In genomic region chr1:55585402-55585792, GRCh38 we compare ENCODE assay signal across 18 cellular contexts.
DNase-seq lines count a peak whose midpoint lies in the region; ATAC-seq and TF ChIP-seq lines count a peak whose summit lies in the region.
"Had no signal": no experiment of that assay in that cellular context is flagged by ENCODE, and none has a peak within 500 bp of the region (broad histone marks: within the 10 kb centered on the region; RNA-seq: fewer than 3 reads in every experiment).

No MANE protein-coding gene starts in this region.

- TF ChIP-seq CTCF in ascending aorta (IDR thresholded peaks at IDR 0.05) (no peak), hepatocyte (IDR thresholded peaks at IDR 0.05; ENCODE audit: poor library complexity) (no peak), thoracic aorta (IDR thresholded peaks at IDR 0.05) (no peak)

- no peak overlapping the region for H3K4me2 ChIP-seq in hepatocyte
- H3K4me2 ChIP-seq: PC-9 had no signal

- H3K36me3 ChIP-seq in ascending aorta (no peaks in the 10 kb centered on the region), hepatocyte (replicated peaks; ENCODE audit: insufficient read depth, low read depth) (no peaks in the 10 kb centered on the region), thoracic aorta (no peaks in the 10 kb centered on the region)
- H3K36me3 ChIP-seq: cardiac muscle cell had no signal

- no peaks in the 10 kb centered on the region for H3K27me3 ChIP-seq in ascending aorta
- H3K27me3 ChIP-seq in hepatocyte: no peaks in the 10 kb centered on the region
- no peaks in the 10 kb centered on the region for H3K27me3 ChIP-seq in thoracic aorta (replicated peaks; ENCODE audit: insufficient read depth)
- H3K27me3 ChIP-seq: cardiac muscle cell had no signal

- H4K20me1 ChIP-seq in hepatocyte (ENCODE audit: insufficient read depth, poor library complexity, severe bottlenecking): no peaks in the 10 kb centered on the region

- peak overlapping the region; percentile 27 to 28 for H3K27ac ChIP-seq in ascending aorta
- peak overlapping the region; percentile 38 for H3K27ac ChIP-seq in hepatocyte
- H3K27ac ChIP-seq in thoracic aorta: peak overlapping the region; percentile 26 to 48
- H3K27ac ChIP-seq: 22Rv1, cardiac muscle cell, PC-9 had no signal

- no peaks in the 10 kb centered on the region for H3K79me2 ChIP-seq in hepatocyte

- H3K9me3 ChIP-seq in ascending aorta: no peaks in the 10 kb centered on the region
- no peaks in the 10 kb centered on the region for H3K9me3 ChIP-seq in hepatocyte (ENCODE audit: low read depth)
- H3K9me3 ChIP-seq in thoracic aorta: no peaks in the 10 kb centered on the region

- WGBS in hepatocyte (ENCODE audit: low lambda C conversion rate, missing lambda C conversion rate): 81% methylated on average over 3 of the region's 3 CpGs

- no peak overlapping the region for H2AFZ ChIP-seq in hepatocyte
- H2AFZ ChIP-seq: PC-9 had no signal

- ATAC-seq in thoracic aorta (ENCODE audit: insufficient number of reproducible peaks, low FRiP score, low read depth) (no peak), GM21423 (IDR thresholded peaks at IDR 0.05; ENCODE audit: unreplicated experiment) (no peak)
- ATAC-seq: activated CD8-positive, alpha-beta T cell treated with anti-CD3 and anti-CD28 coated beads for 36 hours; activated T-helper 17 cell treated with anti-CD3 and anti-CD28 coated beads, Interleukin-2, amount 50 U/mL, for 72 hours had no signal

- H3K4me1 ChIP-seq in ascending aorta (peaks cover 11 to 42% of the 10 kb centered on the region in 2 donors), hepatocyte (ENCODE audit: insufficient read depth) (peaks cover 17% of the 10 kb centered on the region), thoracic aorta (ENCODE audit: control insufficient read depth in 1 of 2, low read depth in 2 of 2) (peaks cover 38 to 98% of the 10 kb centered on the region in 2 donors)

- DNase-seq in DMS 273 (lab: John Stamatoyannopoulos, UW; ENCODE audit: unreplicated experiment) (peak; percentile 33), DMS 273 treated with DMSO at 0.1 percent for 48 hours (lab: John Stamatoyannopoulos, UW) (no peak), ascending aorta (ENCODE audit: low spot score in 2 of 2) (no peak), hepatocyte (ENCODE audit: low spot score) (no peak), thoracic aorta (ENCODE audit: low spot score) (no peak), cerebellum (ENCODE audit: low spot score) (no peak), GM19238 (ENCODE audit: insufficient read length, low spot score) (no peak)
- DNase-seq: activated CD8-positive, alpha-beta T cell treated with anti-CD3 and anti-CD28 coated beads for 36 hours; effector memory CD4-positive, alpha-beta T cell; left ventricle myocardium superior; naive B cell; PC-9; stimulated activated CD4-positive, alpha-beta T cell treated with anti-CD3 and anti-CD28 coated beads, Interleukin-4, amount 100 ng/mL, for 24 hours had no signal

- H3K9me2 ChIP-seq in hepatocyte (replicated peaks; ENCODE audit: insufficient read depth): no peaks in the 10 kb centered on the region

- intact Hi-C loops in ascending aorta (cut with DNase I): loop anchor here (5.0 to 10.0 kb wide), 4 partner anchors 132 to 989 kb away; partner anchors contain the start of gene PLPP3

- H3K4me3 ChIP-seq in ascending aorta: no peak overlapping the region
- H3K4me3 ChIP-seq in hepatocyte: no peak overlapping the region
- no peak overlapping the region for H3K4me3 ChIP-seq in thoracic aorta
- H3K4me3 ChIP-seq: cardiac muscle cell, coronary artery, PC-9 had no signal
